17 cellular contexts compared by ENCODE assay signal in the genomic region with DNA sequence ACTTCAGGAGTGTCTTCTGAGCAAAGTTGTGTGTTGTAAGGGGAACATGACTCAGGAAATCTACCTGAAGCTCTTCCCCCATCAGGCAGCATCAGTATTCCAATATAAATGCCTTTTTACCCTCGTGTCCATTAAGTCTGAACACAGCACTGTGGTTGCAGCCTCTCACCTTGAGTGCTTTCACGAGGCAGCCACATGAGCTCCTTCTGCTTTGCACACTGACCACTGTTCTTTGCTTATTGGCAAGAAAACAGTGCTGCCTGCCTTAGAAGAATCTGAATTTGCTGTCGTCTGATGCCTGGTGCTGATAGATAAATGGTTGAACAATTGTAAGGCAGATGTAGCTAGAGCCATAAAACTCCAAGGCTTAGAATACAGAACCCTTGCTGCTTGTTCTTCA.
DNase-seq lines count a peak whose midpoint lies in the region; ATAC-seq and TF ChIP-seq lines count a peak whose summit lies in the region.
"Had no signal": no experiment of that assay in that cellular context is flagged by ENCODE, and none has a peak within 500 bp of the region (broad histone marks: within the 10 kb centered on the region; RNA-seq: fewer than 3 reads in every experiment).

No MANE protein-coding gene starts in this region.

- no peak overlapping the region for H3K4me3 ChIP-seq in AG10803 (ENCODE audit: low read length)
- H3K4me3 ChIP-seq in left lung: no peak overlapping the region
- no peak overlapping the region for H3K4me3 ChIP-seq in upper lobe of right lung
- H3K4me3 ChIP-seq in A673 (ENCODE audit: low read depth, low read length, poor library complexity, severe bottlenecking): no peak overlapping the region
- no peak overlapping the region for H3K4me3 ChIP-seq in CD4-positive, alpha-beta memory T cell (ENCODE audit: low read length in 2 of 2)
- H3K4me3 ChIP-seq: GM23248 had no signal

- H3K36me3 Mint-ChIP-seq in stimulated activated naive B cell treated with anti-CD40 and anti-IgM and Interleukin-4, amounts not matched to agents 10 μg/mL and 1 μg/mL and 100 μg/mL, for 72 hours: no peaks in the 10 kb centered on the region
- no peaks in the 10 kb centered on the region for H3K36me3 Mint-ChIP-seq in CD4-positive, alpha-beta memory T cell
- H3K36me3 Mint-ChIP-seq: CD4-positive, CD25-positive, alpha-beta regulatory T cell; CD8-positive, alpha-beta memory T cell had no signal

- no peak overlapping the region for H3K4me3 Mint-ChIP-seq in stimulated activated naive B cell treated with anti-CD40 and anti-IgM and Interleukin-4, amounts not matched to agents 10 μg/mL and 1 μg/mL and 100 μg/mL, for 72 hours
- no peak overlapping the region for H3K4me3 Mint-ChIP-seq in CD4-positive, alpha-beta memory T cell
- H3K4me3 Mint-ChIP-seq: CD4-positive, CD25-positive, alpha-beta regulatory T cell; CD8-positive, alpha-beta memory T cell had no signal

- H3K27ac ChIP-seq in left lung: no peak overlapping the region
- no peak overlapping the region for H3K27ac ChIP-seq in upper lobe of right lung
- no peak overlapping the region for H3K27ac ChIP-seq in A673 (ENCODE audit: low read depth, low read length, poor library complexity, severe bottlenecking)
- no peak overlapping the region for H3K27ac ChIP-seq in CD4-positive, alpha-beta memory T cell (ENCODE audit: low read depth, low read length)
- H3K27ac ChIP-seq: 22Rv1, GM23248 had no signal

- no peaks in the 10 kb centered on the region for H3K4me1 Mint-ChIP-seq in stimulated activated naive B cell treated with anti-CD40 and anti-IgM and Interleukin-4, amounts not matched to agents 10 μg/mL and 1 μg/mL and 100 μg/mL, for 72 hours
- H3K4me1 Mint-ChIP-seq in CD4-positive, alpha-beta memory T cell: no peaks in the 10 kb centered on the region
- H3K4me1 Mint-ChIP-seq: CD4-positive, CD25-positive, alpha-beta regulatory T cell; CD8-positive, alpha-beta memory T cell had no signal

- H3K9me3 ChIP-seq in left lung (no peaks in the 10 kb centered on the region), upper lobe of right lung (no peaks in the 10 kb centered on the region), A673 (ENCODE audit: low read depth, low read length, poor library complexity, severe bottlenecking) (no peaks in the 10 kb centered on the region)
- H3K9me3 ChIP-seq in CD4-positive, alpha-beta memory T cell (ENCODE audit: control insufficient read depth in 1 of 2, low read length in 2 of 2): no peaks in the 10 kb centered on the region

- intact Hi-C loops in left lung (cut with DNase I) (no loop called here), upper lobe of right lung (cut with DNase I) (no loop called here), A673 (cut with micrococcal nuclease; ENCODE audit: unreplicated experiment) (no loop called here)
- intact Hi-C loops in CD4-positive, alpha-beta memory T cell (cut with micrococcal nuclease): no loop called here

- CTCF ChIA-PET in A673 (lab: Charles Lee): no interaction called here
- CTCF ChIA-PET in CD4-positive, alpha-beta memory T cell (lab: Charles Lee; ENCODE audit: partially characterized antibody): no interaction called here

- BruUV-seq in A673 (replicated peaks; lab: Mats Ljungman, UMichigan): no TSS peak

- TF ChIP-seq CTCF in AG10803 (conservative IDR thresholded peaks at IDR 0.05; ENCODE audit: low read length) (no peak), left lung (IDR thresholded peaks at IDR 0.05) (no peak), upper lobe of right lung (IDR thresholded peaks at IDR 0.05) (no peak), A673 (conservative IDR thresholded peaks at IDR 0.05; ENCODE audit: low read depth, low read length) (no peak)

- H3K9me3 Mint-ChIP-seq in stimulated activated naive B cell treated with anti-CD40 and anti-IgM and Interleukin-4, amounts not matched to agents 10 μg/mL and 1 μg/mL and 100 μg/mL, for 72 hours: peaks cover 0 to 3% of the 10 kb centered on the region in 2 donors
- peaks cover 0 to 2% (median 0%) of the 10 kb centered on the region in 8 donors for H3K9me3 Mint-ChIP-seq in CD4-positive, alpha-beta memory T cell
- H3K9me3 Mint-ChIP-seq: CD8-positive, alpha-beta memory T cell had no signal

- H3K27me3 ChIP-seq in left lung: no peaks in the 10 kb centered on the region
- H3K27me3 ChIP-seq in upper lobe of right lung: no peaks in the 10 kb centered on the region
- H3K27me3 ChIP-seq in A673 (replicated peaks; ENCODE audit: insufficient read depth, low read depth, low read length, poor library complexity): peaks cover 7% of the 10 kb centered on the region
- no peaks in the 10 kb centered on the region for H3K27me3 ChIP-seq in CD4-positive, alpha-beta memory T cell (ENCODE audit: insufficient read depth, low read length)

- POLR2A ChIA-PET in A673 (lab: Charles Lee; ENCODE audit: low non-redundant PET): no interaction called here
- POLR2A ChIA-PET in CD4-positive, alpha-beta memory T cell (lab: Charles Lee; ENCODE audit: partially characterized antibody): no interaction called here

- H3K27me3 Mint-ChIP-seq in stimulated activated naive B cell treated with anti-CD40 and anti-IgM and Interleukin-4, amounts not matched to agents 10 μg/mL and 1 μg/mL and 100 μg/mL, for 72 hours: peaks cover 28 to 29% of the 10 kb centered on the region in 2 donors
- peaks cover 5 to 8% of the 10 kb centered on the region in 2 donors for H3K27me3 Mint-ChIP-seq in CD4-positive, alpha-beta memory T cell

- no peak overlapping the region for H3K27ac Mint-ChIP-seq in stimulated activated naive B cell treated with anti-CD40 and anti-IgM and Interleukin-4, amounts not matched to agents 10 μg/mL and 1 μg/mL and 100 μg/mL, for 72 hours
- no peak overlapping the region for H3K27ac Mint-ChIP-seq in CD4-positive, alpha-beta memory T cell

- ATAC-seq in left lung (peak; percentile 84), upper lobe of right lung (peak; percentile 52)
- no peak for ATAC-seq in stimulated activated naive B cell treated with anti-CD40 and anti-IgM and Interleukin-4, amounts not matched to agents 10 μg/mL and 1 μg/mL and 100 μg/mL, for 72 hours (replicated peaks)

- H3K4me1 ChIP-seq in left lung (no peaks in the 10 kb centered on the region), upper lobe of right lung (no peaks in the 10 kb centered on the region), A673 (ENCODE audit: insufficient read depth, low read length, poor library complexity, severe bottlenecking) (no peaks in the 10 kb centered on the region)
- no peaks in the 10 kb centered on the region for H3K4me1 ChIP-seq in CD4-positive, alpha-beta memory T cell (ENCODE audit: insufficient read depth, low read length)

- DNase-seq in AG10803 (ENCODE audit: low read depth) (peak; percentile 20), DMS79 treated with DMSO at 0.1 percent for 48 hours (lab: John Stamatoyannopoulos, UW) (peak; percentile 31), left lung (peak in 1 of 2 donors; percentile 39), upper lobe of right lung (no peak), A673 (ENCODE audit: low spot score) (no peak)
- DNase-seq in stimulated activated naive B cell treated with anti-CD40 and anti-IgM and Interleukin-4, amounts not matched to agents 10 μg/mL and 1 μg/mL and 100 μg/mL, for 72 hours: no peak
- DNase-seq in CD4-positive, alpha-beta memory T cell: no peak
- DNase-seq: ACHN; C1 segment of cervical spinal cord; CD4-positive, CD25-positive, alpha-beta regulatory T cell; CD8-positive, alpha-beta memory T cell; DMS 273 treated with DMSO at 0.1 percent for 48 hours; DND-41; GM23248; H7; HCEC 1CT had no signal

- H3K36me3 ChIP-seq in left lung (no peaks in the 10 kb centered on the region), upper lobe of right lung (no peaks in the 10 kb centered on the region), A673 (ENCODE audit: insufficient read depth, low read length, poor library complexity, severe bottlenecking) (no peaks in the 10 kb centered on the region)
- no peaks in the 10 kb centered on the region for H3K36me3 ChIP-seq in CD4-positive, alpha-beta memory T cell (ENCODE audit: insufficient read depth, low read length)

Comparison
In these comparisons a context has a peak if more than half of its experiments do, and no peak if none do; other contexts are left out.
1. DNase-seq: peak in AG10803 (single experiment) and DMS79 treated with DMSO at 0.1 percent for 48 hours (single experiment); none in upper lobe of right lung (single experiment), stimulated activated naive B cell treated with anti-CD40 and anti-IgM and Interleukin-4, amounts not matched to agents 10 μg/mL and 1 μg/mL and 100 μg/mL, for 72 hours (single experiment), A673 (single experiment) and CD4-positive, alpha-beta memory T cell (0 of 5).
2. ATAC-seq: peak in left lung (single experiment) and upper lobe of right lung (single experiment); none in stimulated activated naive B cell treated with anti-CD40 and anti-IgM and Interleukin-4, amounts not matched to agents 10 μg/mL and 1 μg/mL and 100 μg/mL, for 72 hours (0 of 2).